ENCODE assay signal across 14 cellular contexts in genomic region chr6:1636272-1636825, GRCh38. TPM values are rescaled to one million over a fixed set of nuclear protein-coding genes. Genes with fewer than 3 reads are reported as not detected.
DNase-seq lines count a peak whose midpoint lies in the region; ATAC-seq and TF ChIP-seq lines count a peak whose summit lies in the region.
"Had no signal": no experiment of that assay in that cellular context is flagged by ENCODE, and none has a peak within 500 bp of the region (broad histone marks: within the 10 kb centered on the region; RNA-seq: fewer than 3 reads in every experiment).

No MANE protein-coding gene starts in this region.

- H3K9ac ChIP-seq in OCI-LY1 (ENCODE audit: low read length) = no peak overlapping the region

- H3K4me2 ChIP-seq in OCI-LY1 (ENCODE audit: low read length) = no peak overlapping the region

- H3K4me1 ChIP-seq in OCI-LY1 (ENCODE audit: insufficient read depth, low read length, severe bottlenecking) (peaks cover 18% of the 10 kb centered on the region), RWPE2 (ENCODE audit: insufficient read depth, poor library complexity, severe bottlenecking) (peaks cover 12% of the 10 kb centered on the region), thoracic aorta (ENCODE audit: control insufficient read depth in 1 of 2, low read depth in 2 of 2) (peaks cover 0 to 37% of the 10 kb centered on the region in 2 donors), adrenal gland (replicated peaks in 1 of 2) (no peaks in the 10 kb centered on the region), HAP-1 (no peaks in the 10 kb centered on the region)

- no peak overlapping the region for H2AFZ ChIP-seq in OCI-LY1 (ENCODE audit: low read length)

- in situ Hi-C loops in HAP-1 (cut with MboI; ENCODE audit: low sequenced_read_pairs) = no loop called here

- H3K27ac ChIP-seq in OCI-LY1 (ENCODE audit: low read depth, low read length, poor library complexity, severe bottlenecking) (peak overlapping the region; percentile 73), RWPE2 (ENCODE audit: poor library complexity, severe bottlenecking) (peak overlapping the region; percentile 43), thoracic aorta (peak overlapping the region; percentile 0 to 11), adrenal gland (no peak overlapping the region)
- H3K27ac ChIP-seq: SJSA1 had no signal

- intact Hi-C loops in adrenal gland (cut with DNase I) = no loop called here

- H3K36me3 ChIP-seq in OCI-LY1 (ENCODE audit: insufficient read depth, low read length) = peaks cover 6% of the 10 kb centered on the region; the same call in 1 of the 2 replicates
- no peaks in the 10 kb centered on the region for H3K36me3 ChIP-seq in RWPE2 (ENCODE audit: low read depth)
- H3K36me3 ChIP-seq in thoracic aorta = peaks cover 3% of the 10 kb centered on the region
- no peaks in the 10 kb centered on the region for H3K36me3 ChIP-seq in adrenal gland (replicated peaks in 1 of 2)
- no peaks in the 10 kb centered on the region for H3K36me3 ChIP-seq in HAP-1 (replicated peaks)
- H3K36me3 ChIP-seq: SJSA1 had no signal

- ATAC-seq in RWPE2 (ENCODE audit: low read depth) (no peak), thoracic aorta (ENCODE audit: insufficient number of reproducible peaks, low FRiP score, low read depth) (no peak), GM18505 (IDR thresholded peaks at IDR 0.05; ENCODE audit: unreplicated experiment) (no peak)
- ATAC-seq: CD8-positive, alpha-beta T cell had no signal

- TF ChIP-seq POLR2A in GM18505 (IDR thresholded peaks at IDR 0.05; ENCODE audit: borderline replicate concordance, extremely low read depth, insufficient read depth, insufficient read length) (no peak), adrenal gland (IDR thresholded peaks at IDR 0.05) (no peak)

- H3K79me2 ChIP-seq in OCI-LY1 (ENCODE audit: insufficient read depth, low read length) = no peaks in the 10 kb centered on the region

- TF ChIP-seq CTCF in OCI-LY1 (IDR thresholded peaks at IDR 0.05; ENCODE audit: low read length) (no peak), RWPE2 (IDR thresholded peaks at IDR 0.05; ENCODE audit: poor library complexity, severe bottlenecking) (no peak), thoracic aorta (IDR thresholded peaks at IDR 0.05) (no peak), adrenal gland (IDR thresholded peaks at IDR 0.05) (no peak)

- H3K4me3 ChIP-seq in OCI-LY1 (ENCODE audit: low read depth, low read length, poor library complexity, severe bottlenecking) (no peak overlapping the region), RWPE2 (ENCODE audit: severe bottlenecking) (no peak overlapping the region), thoracic aorta (no peak overlapping the region), adrenal gland (no peak overlapping the region), HAP-1 (no peak overlapping the region)
- H3K4me3 ChIP-seq: SJSA1 had no signal

- no peaks in the 10 kb centered on the region for H3K9me2 ChIP-seq in OCI-LY1 (ENCODE audit: low read depth, low read length)

- H3K9me3 ChIP-seq in OCI-LY1 (ENCODE audit: low read length) (no peaks in the 10 kb centered on the region), RWPE2 (ENCODE audit: severe bottlenecking) (no peaks in the 10 kb centered on the region), thoracic aorta (no peaks in the 10 kb centered on the region), adrenal gland (replicated peaks in 1 of 3) (no peaks in the 10 kb centered on the region), HAP-1 (no peaks in the 10 kb centered on the region; the same call in 1 of the 2 replicates)
- H3K9me3 ChIP-seq: SJSA1 had no signal

- no peak for DNase-seq in RWPE2 (ENCODE audit: low spot score)
- peak; percentile 74 for DNase-seq in mesenteric fat pad (ENCODE audit: low spot score)
- DNase-seq in thoracic aorta (ENCODE audit: low spot score) = no peak
- no peak for DNase-seq in adrenal gland
- no peak for DNase-seq in HAP-1 (ENCODE audit: low spot score in 2 of 2)
- DNase-seq: C1 segment of cervical spinal cord; CD8-positive, alpha-beta T cell; GOT3; NCI-H1694; OCI-M1 had no signal

- H3F3A ChIP-seq in OCI-LY1 (ENCODE audit: insufficient read depth, low read length) = no peaks in the 10 kb centered on the region

- no peaks in the 10 kb centered on the region for H3K27me3 ChIP-seq in OCI-LY1 (ENCODE audit: insufficient read depth, low read length)
- H3K27me3 ChIP-seq in RWPE2 (ENCODE audit: insufficient read depth, poor library complexity, severe bottlenecking) = no peaks in the 10 kb centered on the region
- no peaks in the 10 kb centered on the region for H3K27me3 ChIP-seq in thoracic aorta (replicated peaks; ENCODE audit: insufficient read depth)
- H3K27me3 ChIP-seq in adrenal gland = no peaks in the 10 kb centered on the region
- no peaks in the 10 kb centered on the region for H3K27me3 ChIP-seq in HAP-1 (ENCODE audit: low read depth)
- H3K27me3 ChIP-seq: SJSA1 had no signal

- H4K20me1 ChIP-seq in OCI-LY1 (ENCODE audit: insufficient read depth, low read length) = no peaks in the 10 kb centered on the region

- 89 to 99% (median 95%) methylated on average over 3 to 9 of the region's 9 CpGs for WGBS in adrenal gland, 4 donors

RNA-seq across cellular contexts. Expression of gene FOXC1, which starts 26.6 kb away (rescaled TPM):
- total RNA-seq in mesenteric fat pad (7.6 TPM), thoracic aorta (100 to 1,000 TPM; 103 to 109 TPM), adrenal gland (10 to 100 TPM in 1 of 8 donors, 1 to 10 TPM in 7; 3.0 to 13.2 (median 5.7) TPM)
- 1 to 10 TPM; 2.7 to 5.3 (median 4.6) TPM for polyA plus RNA-seq in adrenal gland
- total RNA-seq: CD8-positive, alpha-beta T cell had no signal
- polyA plus RNA-seq: IgD-negative memory B cell had no signal

Comparison
In these comparisons a context has a peak if more than half of its experiments do, and no peak if none do; other contexts are left out.
1. H3K27ac ChIP-seq: peak in OCI-LY1 (single experiment), RWPE2 (single experiment) and thoracic aorta (2 of 2); none in adrenal gland (0 of 5).
2. RNA of gene FOXC1, which starts 26.6 kb away (total RNA-seq): 103 to 109 TPM in thoracic aorta; 7.6 TPM in mesenteric fat pad (single experiment) and 3.0 to 13.2 TPM in adrenal gland; every median in the first group is over 4 times any median in the second.